Comparison of ENCODE assay signal across 31 cellular contexts in the genomic region with DNA sequence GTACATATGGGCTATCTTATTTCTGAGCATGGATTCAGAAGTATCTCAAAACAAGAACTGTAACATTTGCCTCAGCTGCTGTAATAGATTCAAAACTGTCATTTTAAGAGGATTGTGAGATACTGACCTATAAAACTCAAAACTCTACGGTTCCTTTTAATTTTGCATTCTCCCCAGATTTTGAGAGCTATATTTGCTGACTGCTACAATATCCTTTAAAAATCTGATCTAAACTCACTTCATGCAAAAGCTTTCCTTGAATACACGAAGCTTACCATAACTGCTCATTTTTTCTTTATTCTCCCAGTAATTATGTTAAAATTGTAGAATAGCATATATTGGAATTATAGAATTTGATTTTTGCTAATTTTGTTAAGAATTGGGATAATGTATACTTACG.
DNase-seq lines count a peak whose midpoint lies in the region; ATAC-seq, FAIRE-seq and TF ChIP-seq lines count a peak whose summit lies in the region.
"Had no signal": no experiment of that assay in that cellular context is flagged by ENCODE, and none has a peak within 500 bp of the region (broad histone marks: within the 10 kb centered on the region; RNA-seq: fewer than 3 reads in every experiment).

No MANE protein-coding gene starts in this region.

- in situ Hi-C loops in HepG2 (cut with HindIII; ENCODE audit: extremely low pct_ligation_motif_present, low pct_unique_long_range_greater_than_20kb), result no loop called here

- H3K4me3 Mint-ChIP-seq in activated naive CD4-positive, alpha-beta T cell treated with anti-CD3 and anti-CD28 coated beads, Interleukin-2, amount 10 ng/mL, durations not matched to agents 7 days and 5 days, result no peak overlapping the region
- H3K4me3 Mint-ChIP-seq: B cell; CD14-positive monocyte; CD4-positive, alpha-beta memory T cell; CD4-positive, alpha-beta T cell; CD4-positive, CD25-positive, alpha-beta regulatory T cell; CD8-positive, alpha-beta memory T cell; CD8-positive, alpha-beta T cell had no signal

- BruUV-seq in HepG2 (replicated peaks; lab: Mats Ljungman, UMichigan), result no TSS peak

- intact Hi-C loops in HepG2 (cut with micrococcal nuclease; ENCODE audit: unreplicated experiment), result no loop called here
- intact Hi-C loops in right lobe of liver (cut with DNase I), result no loop called here

- TF ChIP-seq POLR2A in HepG2 (IDR thresholded peaks at IDR 0.05; ENCODE audit: insufficient read depth in 1 of 2, low read depth in 2 of 2, low read length in 2 of 2), result no peak
- no peak for TF ChIP-seq POLR2A in right lobe of liver (IDR thresholded peaks at IDR 0.05)
- no peak for TF ChIP-seq POLR2A in A549 (IDR thresholded peaks at IDR 0.05; ENCODE audit: low read length)

- H3K4me1 ChIP-seq in HepG2 (ENCODE audit: insufficient read depth, low read length), result no peaks in the 10 kb centered on the region
- H3K4me1 ChIP-seq in right lobe of liver, result no peaks in the 10 kb centered on the region
- no peaks in the 10 kb centered on the region for H3K4me1 ChIP-seq in A549
- H3K4me1 ChIP-seq: BE2C, Caco-2 had no signal

- H3K4me3 ChIP-seq in HepG2 (replicated peaks in 1 of 3; ENCODE audit: insufficient read depth in 1 of 3, low read depth in 2 of 3, low read length in 3 of 3) (no peak overlapping the region), right lobe of liver (no peak overlapping the region), A549 (no peak overlapping the region)
- H3K4me3 ChIP-seq: BLaER1; BLaER1 treated with 17β-estradiol and CSF1 and Interleukin-3, amounts not matched to agents 10 nM and 100 nM had no signal

- H3K4me1 Mint-ChIP-seq in activated naive CD4-positive, alpha-beta T cell treated with anti-CD3 and anti-CD28 coated beads, Interleukin-2, amount 10 ng/mL, durations not matched to agents 7 days and 5 days, result no peaks in the 10 kb centered on the region
- H3K4me1 Mint-ChIP-seq: B cell; CD14-positive monocyte; CD4-positive, alpha-beta memory T cell; CD4-positive, CD25-positive, alpha-beta regulatory T cell; CD8-positive, alpha-beta memory T cell had no signal

- no peaks in the 10 kb centered on the region for H3K79me2 ChIP-seq in HepG2 (ENCODE audit: insufficient read depth, low read length)

- no peak overlapping the region for H3K9ac ChIP-seq in HepG2 (ENCODE audit: insufficient read depth, low read depth, low read length)
- H3K9ac ChIP-seq: BLaER1; BLaER1 treated with 17β-estradiol and CSF1 and Interleukin-3, amounts not matched to agents 10 nM and 100 nM had no signal

- no peak overlapping the region for H3K27ac Mint-ChIP-seq in activated naive CD4-positive, alpha-beta T cell treated with anti-CD3 and anti-CD28 coated beads, Interleukin-2, amount 10 ng/mL, durations not matched to agents 7 days and 5 days
- H3K27ac Mint-ChIP-seq: B cell; CD14-positive monocyte; CD4-positive, alpha-beta memory T cell; CD4-positive, alpha-beta T cell; CD4-positive, CD25-positive, alpha-beta regulatory T cell; CD8-positive, alpha-beta memory T cell; CD8-positive, alpha-beta T cell had no signal

- H3K36me3 ChIP-seq in HepG2 (replicated peaks in 1 of 2; ENCODE audit: control insufficient read depth in 1 of 2, insufficient read depth in 2 of 2, low read length in 2 of 2), result no peaks in the 10 kb centered on the region
- no peaks in the 10 kb centered on the region for H3K36me3 ChIP-seq in right lobe of liver
- H3K36me3 ChIP-seq: BE2C; BLaER1; BLaER1 treated with 17β-estradiol and CSF1 and Interleukin-3, amounts not matched to agents 10 nM and 100 nM had no signal

- TF ChIP-seq CTCF in HepG2 (CRISPR knock-in tag; IDR thresholded peaks at IDR 0.05), result no peak
- no peak for TF ChIP-seq CTCF in right lobe of liver (IDR thresholded peaks at IDR 0.05)
- TF ChIP-seq CTCF in A549 (IDR thresholded peaks at IDR 0.05), result no peak

- POLR2A ChIA-PET in HepG2 (lab: Yijun Ruan, JAX), result no interaction called here
- POLR2A ChIA-PET in A549 (lab: Yijun Ruan, JAX), result no interaction called here

- H3K9me3 ChIP-seq in HepG2 (ENCODE audit: low read length) (no peaks in the 10 kb centered on the region), right lobe of liver (no peaks in the 10 kb centered on the region), A549 (no peaks in the 10 kb centered on the region)
- H3K9me3 ChIP-seq: BE2C, BLaER1, Caco-2 had no signal

- H3K27me3 ChIP-seq in HepG2 (ENCODE audit: control insufficient read depth in 1 of 2, insufficient read depth in 2 of 2, low read length in 2 of 2) (no peaks in the 10 kb centered on the region), right lobe of liver (no peaks in the 10 kb centered on the region)
- H3K27me3 ChIP-seq: BE2C; BLaER1; BLaER1 treated with 17β-estradiol and CSF1 and Interleukin-3, amounts not matched to agents 10 nM and 100 nM had no signal

- H4K20me1 ChIP-seq in HepG2 (ENCODE audit: insufficient read depth, low read length), result no peaks in the 10 kb centered on the region
- H4K20me1 ChIP-seq: BLaER1; BLaER1 treated with 17β-estradiol and CSF1 and Interleukin-3, amounts not matched to agents 10 nM and 100 nM had no signal

- ATAC-seq in HepG2 (no peak), right lobe of liver (no peak), A549 (no peak)
- ATAC-seq: CD8-positive, alpha-beta T cell had no signal

- no peak overlapping the region for H3K4me2 ChIP-seq in HepG2 (ENCODE audit: low read depth, low read length)
- no peak overlapping the region for H3K4me2 ChIP-seq in A549
- H3K4me2 ChIP-seq: BLaER1; BLaER1 treated with 17β-estradiol and CSF1 and Interleukin-3, amounts not matched to agents 10 nM and 100 nM had no signal

- H3K9me3 Mint-ChIP-seq in activated naive CD4-positive, alpha-beta T cell treated with anti-CD3 and anti-CD28 coated beads, Interleukin-2, amount 10 ng/mL, durations not matched to agents 7 days and 5 days, result peaks cover 8% of the 10 kb centered on the region

- H3K27ac ChIP-seq in HepG2 (ENCODE audit: extremely low read length, insufficient read depth, low read length), result no peak overlapping the region
- no peak overlapping the region for H3K27ac ChIP-seq in right lobe of liver
- no peak overlapping the region for H3K27ac ChIP-seq in A549
- H3K27ac ChIP-seq: 22Rv1; BLaER1; BLaER1 treated with 17β-estradiol and CSF1 and Interleukin-3, amounts not matched to agents 10 nM and 100 nM; C4-2B had no signal

- no peaks in the 10 kb centered on the region for H3K27me3 Mint-ChIP-seq in activated naive CD4-positive, alpha-beta T cell treated with anti-CD3 and anti-CD28 coated beads, Interleukin-2, amount 10 ng/mL, durations not matched to agents 7 days and 5 days
- H3K27me3 Mint-ChIP-seq: B cell; CD4-positive, alpha-beta memory T cell; CD4-positive, alpha-beta T cell; CD4-positive, CD25-positive, alpha-beta regulatory T cell; CD8-positive, alpha-beta memory T cell had no signal

- CTCF ChIA-PET in HepG2 (lab: Yijun Ruan, JAX; ENCODE audit: low intra/inter-chr PET ratio, low total read pairs), result no interaction called here
- CTCF ChIA-PET in A549 (lab: Yijun Ruan, JAX), result no interaction called here
- CTCF ChIA-PET in activated naive CD4-positive, alpha-beta T cell treated with anti-CD3 and anti-CD28 coated beads, Interleukin-2, amount 10 ng/mL, durations not matched to agents 7 days and 5 days (lab: Charles Lee), result no interaction called here

- H2AFZ ChIP-seq in HepG2 (ENCODE audit: low read length), result no peak overlapping the region

- TF ChIP-seq EP300 in HepG2 (IDR thresholded peaks at IDR 0.05; ENCODE audit: low read depth in 2 of 2, low read length in 2 of 2) (no peak), HepG2 (CRISPR knock-in tag; IDR thresholded peaks at IDR 0.05; ENCODE audit: borderline replicate concordance) (no peak), A549 (IDR thresholded peaks at IDR 0.05) (no peak)

- 3% methylated on average over 3 of the region's 3 CpGs for WGBS in HepG2 (ENCODE audit: low lambda C conversion rate)
- 40% methylated on average over 3 of the region's 3 CpGs for WGBS in right lobe of liver (ENCODE audit: insufficient coverage, low coverage, low lambda C conversion rate, missing lambda C conversion rate)
- 30% methylated on average over 3 of the region's 3 CpGs for WGBS in A549 (ENCODE audit: missing lambda C conversion rate)

- TF ChIP-seq RAD21 in HepG2 (CRISPR knock-in tag; IDR thresholded peaks at IDR 0.05), result no peak
- no peak for TF ChIP-seq RAD21 in A549 (conservative IDR thresholded peaks at IDR 0.05 in 1 of 2, IDR thresholded peaks at IDR 0.05 in 1 of 2)

- no peak for DNase-seq in HepG2 (ENCODE audit: low spot score)
- DNase-seq in right lobe of liver, result no peak
- no peak for DNase-seq in A549 (ENCODE audit: low read depth in 1 of 2, low spot score in 1 of 2)
- no peak for DNase-seq in activated naive CD4-positive, alpha-beta T cell treated with anti-CD3 and anti-CD28 coated beads, Interleukin-2, amount 10 ng/mL, durations not matched to agents 7 days and 5 days
- DNase-seq: 8988T; ACHN; AML-193; BE2C; C1 segment of cervical spinal cord; Caco-2; Calu3; CD4-positive, alpha-beta memory T cell; CD4-positive, alpha-beta T cell; CD4-positive, CD25-positive, alpha-beta regulatory T cell; CD8-positive, alpha-beta memory T cell; CD8-positive, alpha-beta T cell; COR-L47; DMS 273 treated with DMSO at 0.1 percent for 48 hours; DMS153; DMS53; DMS79; DMS79 treated with DMSO at 0.1 percent for 48 hours; DND-41; EL had no signal

- FAIRE-seq in HepG2 (lab: Jason Lieb, UNC) (no peak), A549 (lab: Jason Lieb, UNC) (no peak)
- FAIRE-seq: D721Med had no signal

- no peaks in the 10 kb centered on the region for H3K36me3 Mint-ChIP-seq in activated naive CD4-positive, alpha-beta T cell treated with anti-CD3 and anti-CD28 coated beads, Interleukin-2, amount 10 ng/mL, durations not matched to agents 7 days and 5 days
- H3K36me3 Mint-ChIP-seq: CD14-positive monocyte; CD4-positive, alpha-beta memory T cell; CD4-positive, CD25-positive, alpha-beta regulatory T cell; CD8-positive, alpha-beta memory T cell; CD8-positive, alpha-beta T cell had no signal

TF ChIP-seq in HepG2, 621 proteins besides CTCF, POLR2A, EP300 and RAD21 (continues in another document):
- TF ChIP-seq REL (CRISPR knock-in tag; conservative IDR thresholded peaks at IDR 0.05), result no peak
- TF ChIP-seq IRX3 (CRISPR knock-in tag; IDR thresholded peaks at IDR 0.05; ENCODE audit: borderline replicate concordance, low read depth), result no peak
- peak; percentile 30 to 73; a peak in 2 of 4 replicates for TF ChIP-seq MAFK (conservative IDR thresholded peaks at IDR 0.05 in 1 of 2, IDR thresholded peaks at IDR 0.05 in 1 of 2; ENCODE audit: low read length in 2 of 2)
- no peak for TF ChIP-seq RORA (CRISPR knock-in tag; IDR thresholded peaks at IDR 0.05)
- no peak for TF ChIP-seq ATRX (CRISPR knock-in tag; IDR thresholded peaks at IDR 0.05; ENCODE audit: borderline replicate concordance)

TF ChIP-seq in A549, 52 proteins besides CTCF, POLR2A, EP300 and RAD21:
- TF ChIP-seq BHLHE40 (IDR thresholded peaks at IDR 0.05; ENCODE audit: low read depth, low read length), result no peak
- TF ChIP-seq MAFK (IDR thresholded peaks at IDR 0.05; ENCODE audit: partially characterized antibody), result peak; percentile 41
TF ChIP-seq in A549: peak in this region for 1.

Comparison
In these comparisons a context has a peak if more than half of its experiments do, and no peak if none do; other contexts are left out.
1. Of the 38 proteins assayed by ChIP-seq in both HepG2 and A549: peak only in HepG2: none; only in A549: none; in both: MAFK; in neither: 37.